Comparison of ENCODE assay signal across 15 cellular contexts in the genomic region with DNA sequence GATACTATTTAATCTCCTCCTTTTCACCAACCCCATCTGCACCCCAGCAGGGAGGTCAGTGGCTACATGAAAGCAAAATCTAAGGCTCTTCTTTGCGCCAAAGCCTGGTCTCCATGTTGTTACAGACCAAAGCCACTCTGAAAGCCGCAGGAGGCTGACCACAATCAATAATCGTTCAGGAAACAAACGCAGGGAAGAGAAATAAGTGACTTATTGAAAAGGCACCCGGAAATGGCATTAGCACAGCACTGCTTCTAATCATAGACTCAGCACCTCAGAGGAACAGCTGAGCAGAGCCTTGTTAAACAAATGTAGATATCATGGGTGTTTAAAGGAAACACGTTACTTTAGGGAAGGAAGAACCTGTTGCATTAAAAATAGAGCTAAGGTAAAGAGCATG.
DNase-seq lines count a peak whose midpoint lies in the region; ATAC-seq and TF ChIP-seq lines count a peak whose summit lies in the region.
"Had no signal": no experiment of that assay in that cellular context is flagged by ENCODE, and none has a peak within 500 bp of the region (broad histone marks: within the 10 kb centered on the region; RNA-seq: fewer than 3 reads in every experiment).

No MANE protein-coding gene starts in this region.

- H3K4me3 Mint-ChIP-seq in neural progenitor cell: no peak overlapping the region
- no peak overlapping the region for H3K4me3 Mint-ChIP-seq in CD8-positive, alpha-beta T cell
- H3K4me3 Mint-ChIP-seq: CD4-positive, alpha-beta memory T cell had no signal

- no peaks in the 10 kb centered on the region for H3K9me3 ChIP-seq in MM.1S (replicated peaks; ENCODE audit: insufficient read depth, low read length)
- no peaks in the 10 kb centered on the region for H3K9me3 ChIP-seq in neural progenitor cell (ENCODE audit: low read depth)
- H3K9me3 ChIP-seq in CD8-positive, alpha-beta T cell (ENCODE audit: low read length): no peaks in the 10 kb centered on the region

- peaks cover 24% of the 10 kb centered on the region for H3K4me1 Mint-ChIP-seq in neural progenitor cell
- no peaks in the 10 kb centered on the region for H3K4me1 Mint-ChIP-seq in CD8-positive, alpha-beta T cell (ENCODE audit: low read depth)
- H3K4me1 Mint-ChIP-seq: CD4-positive, alpha-beta memory T cell had no signal

- DNase-seq in ELR (ENCODE audit: low read depth) (peak; percentile 68), MM.1S (peak; percentile 37), RPMI7951 (ENCODE audit: low read depth) (peak; percentile 42), neural progenitor cell (ENCODE audit: low spot score) (peak; percentile 16), SHP77 (lab: John Stamatoyannopoulos, UW) (no peak)
- DNase-seq in CD8-positive, alpha-beta T cell: no peak
- DNase-seq in stimulated activated CD4-positive, alpha-beta T cell treated with anti-CD3 and anti-CD28 coated beads, Interleukin-4, amount 100 ng/mL, for 4 hours: no peak
- DNase-seq: activated CD4-positive, alpha-beta T cell treated with anti-CD3 and anti-CD28 coated beads for 48 hours; amniotic stem cell; CD4-positive, alpha-beta memory T cell; NCI-H1694 treated with DMSO at 0.1 percent for 48 hours; nucleus accumbens; PC-3; substantia nigra had no signal

- H2AFZ ChIP-seq in MM.1S (ENCODE audit: low read length) (no peak overlapping the region), neural progenitor cell (replicated peaks) (no peak overlapping the region)

- H3K27me3 Mint-ChIP-seq in neural progenitor cell (ENCODE audit: insufficient read depth, low read depth): no peaks in the 10 kb centered on the region
- H3K27me3 Mint-ChIP-seq in CD8-positive, alpha-beta T cell (ENCODE audit: low read depth): peaks cover 16% of the 10 kb centered on the region

- intact Hi-C loops in CD8-positive, alpha-beta T cell (cut with DNase I, micrococcal nuclease): no loop called here

- CTCF ChIA-PET in CD8-positive, alpha-beta T cell (lab: Charles Lee): no interaction called here

- no peaks in the 10 kb centered on the region for H4K20me1 ChIP-seq in MM.1S (ENCODE audit: insufficient read depth, low read length)
- no peaks in the 10 kb centered on the region for H4K20me1 ChIP-seq in neural progenitor cell (ENCODE audit: low read depth)

- H3K9me2 ChIP-seq in MM.1S (replicated peaks; ENCODE audit: insufficient read depth, low read length): no peaks in the 10 kb centered on the region

- no peaks in the 10 kb centered on the region for H3K9me3 Mint-ChIP-seq in neural progenitor cell
- no peaks in the 10 kb centered on the region for H3K9me3 Mint-ChIP-seq in CD8-positive, alpha-beta T cell

- H3K27ac Mint-ChIP-seq in neural progenitor cell: peak overlapping the region; percentile 0
- no peak overlapping the region for H3K27ac Mint-ChIP-seq in CD8-positive, alpha-beta T cell
- H3K27ac Mint-ChIP-seq: CD4-positive, alpha-beta memory T cell had no signal

- POLR2A ChIA-PET in CD8-positive, alpha-beta T cell (lab: Charles Lee): no interaction called here

- no peak overlapping the region for H3K27ac ChIP-seq in MM.1S (ENCODE audit: low read length)
- peak overlapping the region; percentile 14 for H3K27ac ChIP-seq in neural progenitor cell
- no peak overlapping the region for H3K27ac ChIP-seq in CD8-positive, alpha-beta T cell (ENCODE audit: low read depth, low read length)
- H3K27ac ChIP-seq: skin epidermis had no signal

- H3K4me3 ChIP-seq in MM.1S (ENCODE audit: low read length): no peak overlapping the region
- no peak overlapping the region for H3K4me3 ChIP-seq in neural progenitor cell
- no peak overlapping the region for H3K4me3 ChIP-seq in CD8-positive, alpha-beta T cell (ENCODE audit: low read depth, low read length)
- H3K4me3 ChIP-seq: skin epidermis had no signal

- H3K79me2 ChIP-seq in MM.1S (ENCODE audit: low read length) (no peaks in the 10 kb centered on the region), neural progenitor cell (ENCODE audit: low read depth) (no peaks in the 10 kb centered on the region)

- peaks cover 13% of the 10 kb centered on the region for H3K4me1 ChIP-seq in MM.1S (ENCODE audit: low read length)
- peaks cover 15% of the 10 kb centered on the region for H3K4me1 ChIP-seq in neural progenitor cell
- no peaks in the 10 kb centered on the region for H3K4me1 ChIP-seq in CD8-positive, alpha-beta T cell (ENCODE audit: insufficient read depth, low read length)

- H3K4me2 ChIP-seq in MM.1S (ENCODE audit: low read depth, low read length): peak overlapping the region; percentile 19; the same call in 1 of the 2 replicates
- H3K4me2 ChIP-seq in neural progenitor cell: peak overlapping the region; percentile 47

- H3F3A ChIP-seq in MM.1S (ENCODE audit: insufficient read depth, low read length) (no peaks in the 10 kb centered on the region), neural progenitor cell (ENCODE audit: low read depth) (peaks cover 6% of the 10 kb centered on the region)

- H3K36me3 ChIP-seq in MM.1S (replicated peaks; ENCODE audit: insufficient read depth, low read length) (no peaks in the 10 kb centered on the region), neural progenitor cell (no peaks in the 10 kb centered on the region)
- no peaks in the 10 kb centered on the region for H3K36me3 ChIP-seq in CD8-positive, alpha-beta T cell (ENCODE audit: insufficient read depth, low read length)

- no peaks in the 10 kb centered on the region for H3K27me3 ChIP-seq in MM.1S (replicated peaks; ENCODE audit: insufficient read depth, low read length)
- H3K27me3 ChIP-seq in neural progenitor cell: no peaks in the 10 kb centered on the region
- H3K27me3 ChIP-seq in CD8-positive, alpha-beta T cell (ENCODE audit: insufficient read depth, low read length): no peaks in the 10 kb centered on the region

- TF ChIP-seq CTCF in MM.1S (IDR thresholded peaks at IDR 0.05; ENCODE audit: low read length) (no peak), neural progenitor cell (IDR thresholded peaks at IDR 0.05) (no peak)
- no peak for TF ChIP-seq CTCF in CD8-positive, alpha-beta T cell (IDR thresholded peaks at IDR 0.05)

- no peak for ATAC-seq in CD8-positive, alpha-beta T cell
- ATAC-seq: PC-3 had no signal

- H3K9ac ChIP-seq in MM.1S (ENCODE audit: low read length) (no peak overlapping the region), neural progenitor cell (no peak overlapping the region)

- no peaks in the 10 kb centered on the region for H3K36me3 Mint-ChIP-seq in neural progenitor cell
- no peaks in the 10 kb centered on the region for H3K36me3 Mint-ChIP-seq in CD8-positive, alpha-beta T cell
- H3K36me3 Mint-ChIP-seq: CD4-positive, alpha-beta memory T cell had no signal

Comparison
In these comparisons a context has a peak if more than half of its experiments do, and no peak if none do; other contexts are left out.
1. DNase-seq: peak in ELR (single experiment), MM.1S (single experiment), RPMI7951 (single experiment) and neural progenitor cell (single experiment); none in CD8-positive, alpha-beta T cell (0 of 7), stimulated activated CD4-positive, alpha-beta T cell treated with anti-CD3 and anti-CD28 coated beads, Interleukin-4, amount 100 ng/mL, for 4 hours (0 of 2) and SHP77 (0 of 2).